ENCODE assay signal across 32 cellular contexts in the genomic region with DNA sequence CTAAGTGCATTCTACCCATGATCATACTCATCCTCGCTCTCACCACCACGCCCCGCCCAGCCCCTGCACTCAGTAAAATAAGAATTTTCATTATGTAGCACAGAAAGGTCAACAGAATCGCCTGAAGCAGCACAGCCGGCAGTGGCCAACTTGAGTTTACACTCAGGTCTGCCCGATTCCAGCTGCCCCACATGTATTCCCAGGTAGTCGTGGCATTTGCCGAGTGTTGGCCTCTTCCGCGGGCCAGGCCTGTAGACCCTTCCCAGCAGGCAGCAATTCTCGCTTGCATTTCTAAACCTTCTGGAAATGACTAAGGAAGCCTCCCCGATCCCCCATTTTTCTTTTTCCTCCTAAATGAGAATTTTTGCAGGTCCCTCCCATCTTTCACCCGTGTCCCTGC. TPM values are rescaled to one million over a fixed set of nuclear protein-coding genes. Genes with fewer than 3 reads are reported as not detected.
"Had no signal": no experiment of that assay in that cellular context is flagged by ENCODE, and none has a peak within 500 bp of the region (broad histone marks: within the 10 kb centered on the region; RNA-seq: fewer than 3 reads in every experiment).

No MANE protein-coding gene starts in this region.

- ATAC-seq: activated CD8-positive, alpha-beta T cell treated with anti-CD3 and anti-CD28 coated beads for 36 hours; activated naive CD4-positive, alpha-beta T cell treated with anti-CD3 and anti-CD28 coated beads, Interleukin-2, amount 50 U/mL, for 72 hours; activated T-cell treated with anti-CD3 and anti-CD28 coated beads, Interleukin-2, amount 50 U/mL, for 72 hours; activated T-helper 17 cell treated with anti-CD3 and anti-CD28 coated beads, Interleukin-2, amount 50 U/mL, for 72 hours; Panc1 had no signal

- H3K4me2 ChIP-seq: SK-N-SH had no signal

- H3K9me3 ChIP-seq: adrenal gland, MG63, SJCRH30, SK-N-SH had no signal

- H3K9ac ChIP-seq: SK-N-SH had no signal

- H3K27me3 ChIP-seq: adrenal gland, MG63 had no signal

- H3K36me3 ChIP-seq: adrenal gland, MG63, SJCRH30 had no signal

- H3K4me3 ChIP-seq: adrenal gland, MG63, SJCRH30 had no signal

- H3K9me3 Mint-ChIP-seq: activated B cell treated with CpG ODN at 0.5 μM for 24 hours; activated CD8-positive, alpha-beta T cell treated with anti-CD3 and anti-CD28 coated beads for 36 hours; activated naive CD4-positive, alpha-beta T cell treated with anti-CD3 and anti-CD28 coated beads, Interleukin-2, amount 50 U/mL, for 72 hours; activated T-cell treated with anti-CD3 and anti-CD28 coated beads, Interleukin-2, amount 50 U/mL, for 72 hours; activated T-helper 17 cell treated with anti-CD3 and anti-CD28 coated beads, Interleukin-2, amount 50 U/mL, for 72 hours; T-helper 1 cell treated with Interleukin-12 subunit alpha and Interleukin-12 subunit beta and Interleukin-4 antibody, amounts not matched to agents 30 μg/mL and 1 μg/mL, for 36 hours; T-helper 2 cell treated with Interferon-gamma antibody and Interleukin-4, amounts not matched to agents 5 μg/mL and 100 μg/mL, for 36 hours had no signal

- H3K27ac Mint-ChIP-seq: activated B cell treated with CpG ODN at 0.5 μM for 24 hours; activated CD8-positive, alpha-beta T cell treated with anti-CD3 and anti-CD28 coated beads for 36 hours; activated naive CD4-positive, alpha-beta T cell treated with anti-CD3 and anti-CD28 coated beads, Interleukin-2, amount 50 U/mL, for 72 hours; activated T-cell treated with anti-CD3 and anti-CD28 coated beads, Interleukin-2, amount 50 U/mL, for 72 hours; activated T-helper 17 cell treated with anti-CD3 and anti-CD28 coated beads, Interleukin-2, amount 50 U/mL, for 72 hours; T-helper 1 cell treated with Interleukin-12 subunit alpha and Interleukin-12 subunit beta and Interleukin-4 antibody, amounts not matched to agents 30 μg/mL and 1 μg/mL, for 36 hours; T-helper 2 cell treated with Interferon-gamma antibody and Interleukin-4, amounts not matched to agents 5 μg/mL and 100 μg/mL, for 36 hours had no signal

- FAIRE-seq: TTC549 had no signal

- H3K4me3 Mint-ChIP-seq: activated B cell treated with CpG ODN at 0.5 μM for 24 hours; activated CD8-positive, alpha-beta T cell treated with anti-CD3 and anti-CD28 coated beads for 36 hours; activated T-cell treated with anti-CD3 and anti-CD28 coated beads, Interleukin-2, amount 50 U/mL, for 72 hours; activated T-helper 17 cell treated with anti-CD3 and anti-CD28 coated beads, Interleukin-2, amount 50 U/mL, for 72 hours; T-helper 1 cell treated with Interleukin-12 subunit alpha and Interleukin-12 subunit beta and Interleukin-4 antibody, amounts not matched to agents 30 μg/mL and 1 μg/mL, for 36 hours; T-helper 2 cell treated with Interferon-gamma antibody and Interleukin-4, amounts not matched to agents 5 μg/mL and 100 μg/mL, for 36 hours had no signal

- H3K36me3 Mint-ChIP-seq: activated naive CD4-positive, alpha-beta T cell treated with anti-CD3 and anti-CD28 coated beads, Interleukin-2, amount 50 U/mL, for 72 hours; brain had no signal

- H3K4me1 Mint-ChIP-seq: activated B cell treated with CpG ODN at 0.5 μM for 24 hours; activated T-helper 17 cell treated with anti-CD3 and anti-CD28 coated beads, Interleukin-2, amount 50 U/mL, for 72 hours had no signal

- H3K4me1 ChIP-seq: adrenal gland, SJCRH30 had no signal

- H3K27me3 Mint-ChIP-seq: activated CD8-positive, alpha-beta T cell treated with anti-CD3 and anti-CD28 coated beads for 36 hours had no signal

- H3K27ac ChIP-seq: adrenal gland, SJCRH30 had no signal

- DNase-seq: activated B cell treated with CpG ODN at 0.5 μM for 24 hours; activated CD4-positive, alpha-beta T cell treated with anti-CD3 and anti-CD28 coated beads for 4 hours; activated CD4-positive, alpha-beta T cell treated with anti-CD3 and anti-CD28 coated beads, Interleukin-2, amount 50 U/mL, for 4 hours; activated CD4-positive, CD25-positive, alpha-beta regulatory T cell treated with anti-CD3 and anti-CD28 coated beads, Interleukin-2, amount 50 U/mL, for 72 hours; activated CD8-positive, alpha-beta T cell treated with anti-CD3 and anti-CD28 coated beads for 36 hours; activated effector memory CD4-positive, alpha-beta T cell treated with anti-CD3 and anti-CD28 coated beads, Interleukin-2, amount 50 U/mL, for 16 hours; activated naive CD4-positive, alpha-beta T cell; activated T-cell treated with anti-CD3 and anti-CD28 coated beads, Interleukin-2, amount 50 U/mL, for 1 hour; activated T-cell treated with anti-CD3 and anti-CD28 coated beads, Interleukin-2, amount 50 U/mL, for 72 hours; adrenal gland; central memory CD4-positive, alpha-beta T cell; Kasumi-1; KG1; MG63; NCI-H1048; NCI-H1105 treated with DMSO at 0.1 percent for 48 hours; NCI-H1694; NCI-H1930; NCI-H2081 treated with DMSO at 0.1 percent for 48 hours; NCI-H345; SJCRH30; SK-N-SH had no signal

RNA-seq across cellular contexts. Expression of gene CNGB1, which starts 0.6 kb away (rescaled TPM):
- total RNA-seq: activated B cell treated with CpG ODN at 0.5 μM for 24 hours; activated CD8-positive, alpha-beta memory T cell treated with anti-CD3 and anti-CD28 coated beads for 36 hours; activated CD8-positive, alpha-beta T cell treated with anti-CD3 and anti-CD28 coated beads for 36 hours; activated T-cell treated with anti-CD3 and anti-CD28 coated beads, Interleukin-2, amount 50 U/mL, for 72 hours; activated T-helper 17 cell treated with anti-CD3 and anti-CD28 coated beads, Interleukin-2, amount 50 U/mL, for 72 hours; NCI-H460; RPMI7951; SJCRH30 had no signal
